Comparison of ENCODE assay signal across 7 cellular contexts in genomic region chr20:2742934-2743559, GRCh38. TPM values are rescaled to one million over a fixed set of nuclear protein-coding genes. Genes with fewer than 3 reads are reported as not detected.
DNase-seq lines count a peak whose midpoint lies in the region; ATAC-seq and TF ChIP-seq lines count a peak whose summit lies in the region.

No MANE protein-coding gene starts in this region.

- DNase-seq in NAMALWA (ENCODE audit: low spot score) (peak; percentile 82), T follicular helper cell (ENCODE audit: low read depth) (peak; percentile 60), hepatocyte (ENCODE audit: low spot score) (peak; percentile 83)
- DNase-seq in activated naive CD8-positive, alpha-beta T cell treated with anti-CD3 and anti-CD28 coated beads, Interleukin-2, amount 10 ng/mL, durations not matched to agents 7 days and 5 days: peak; percentile 74
- peak; percentile 35 to 59 (median 54) for DNase-seq in stimulated activated CD4-positive, alpha-beta T cell treated with anti-CD3 and anti-CD28 coated beads, Interleukin-1b, Interleukin-23, amount 100 ng/mL, for 24 hours (ENCODE audit: low read depth in 4 of 4, low spot score in 1 of 4)

- H3K27ac Mint-ChIP-seq in activated naive CD8-positive, alpha-beta T cell treated with anti-CD3 and anti-CD28 coated beads, Interleukin-2, amount 10 ng/mL, durations not matched to agents 7 days and 5 days: peak overlapping the region; percentile 72

- H3K4me1 ChIP-seq in hepatocyte (ENCODE audit: insufficient read depth): no peaks in the 10 kb centered on the region

- peaks cover 27% of the 10 kb centered on the region for H3K4me1 Mint-ChIP-seq in activated naive CD8-positive, alpha-beta T cell treated with anti-CD3 and anti-CD28 coated beads, Interleukin-2, amount 10 ng/mL, durations not matched to agents 7 days and 5 days

- no peaks in the 10 kb centered on the region for H3K79me2 ChIP-seq in hepatocyte

- no peaks in the 10 kb centered on the region for H3K36me3 ChIP-seq in hepatocyte (replicated peaks; ENCODE audit: insufficient read depth, low read depth)

- H3K9me3 Mint-ChIP-seq in activated naive CD8-positive, alpha-beta T cell treated with anti-CD3 and anti-CD28 coated beads, Interleukin-2, amount 10 ng/mL, durations not matched to agents 7 days and 5 days: no peaks in the 10 kb centered on the region

- ATAC-seq in activated naive CD8-positive, alpha-beta T cell treated with anti-CD3 and anti-CD28 coated beads, Interleukin-2, amount 10 ng/mL, durations not matched to agents 7 days and 5 days (ENCODE audit: low read depth): peak; percentile 59
- ATAC-seq in HG03135 (IDR thresholded peaks at IDR 0.05; ENCODE audit: unreplicated experiment): no peak

- H3K9me3 ChIP-seq in hepatocyte (ENCODE audit: low read depth): no peaks in the 10 kb centered on the region

- WGBS in hepatocyte (ENCODE audit: low lambda C conversion rate, missing lambda C conversion rate): 10% methylated on average over 12 of the region's 12 CpGs

- H3K27me3 Mint-ChIP-seq in activated naive CD8-positive, alpha-beta T cell treated with anti-CD3 and anti-CD28 coated beads, Interleukin-2, amount 10 ng/mL, durations not matched to agents 7 days and 5 days: peaks cover 8% of the 10 kb centered on the region

- POLR2A ChIA-PET in activated naive CD8-positive, alpha-beta T cell treated with anti-CD3 and anti-CD28 coated beads, Interleukin-2, amount 10 ng/mL, durations not matched to agents 7 days and 5 days (lab: Charles Lee): no interaction called here

- no peak overlapping the region for H2AFZ ChIP-seq in hepatocyte

- no peaks in the 10 kb centered on the region for H4K20me1 ChIP-seq in hepatocyte (ENCODE audit: insufficient read depth, poor library complexity, severe bottlenecking)

- peaks cover 11% of the 10 kb centered on the region for H3K27me3 ChIP-seq in hepatocyte

- H3K4me3 ChIP-seq in hepatocyte: no peak overlapping the region

- H3K4me2 ChIP-seq in hepatocyte: no peak overlapping the region

- peak overlapping the region; percentile 23 for H3K4me3 Mint-ChIP-seq in activated naive CD8-positive, alpha-beta T cell treated with anti-CD3 and anti-CD28 coated beads, Interleukin-2, amount 10 ng/mL, durations not matched to agents 7 days and 5 days

- no peak overlapping the region for H3K27ac ChIP-seq in hepatocyte

- H3K36me3 Mint-ChIP-seq in activated naive CD8-positive, alpha-beta T cell treated with anti-CD3 and anti-CD28 coated beads, Interleukin-2, amount 10 ng/mL, durations not matched to agents 7 days and 5 days: no peaks in the 10 kb centered on the region

- TF ChIP-seq CTCF in GM12872 (IDR thresholded peaks at IDR 0.05; ENCODE audit: insufficient read depth, low read depth, low read length) (peak; percentile 94), hepatocyte (IDR thresholded peaks at IDR 0.05; ENCODE audit: poor library complexity) (peak; percentile 81)

- H3K9me2 ChIP-seq in hepatocyte (replicated peaks; ENCODE audit: insufficient read depth): no peaks in the 10 kb centered on the region

RNA-seq across cellular contexts. Expression of gene EBF4, which starts 50.5 kb away (rescaled TPM):
- total RNA-seq in activated naive CD8-positive, alpha-beta T cell treated with anti-CD3 and anti-CD28 coated beads, Interleukin-2, amount 10 ng/mL, durations not matched to agents 7 days and 5 days: 1 to 10 TPM in 1 of 2 experiments, under 1 TPM in 1; 0.99 to 2.4 TPM
- total RNA-seq in hepatocyte: 10.7 and 11.6 TPM in 2 replicates
- 17.9 and 27.1 TPM in 2 replicates for polyA plus RNA-seq in hepatocyte

RNA-seq across cellular contexts. Expression of gene CPXM1, which starts 57.4 kb away (rescaled TPM):
- total RNA-seq in activated naive CD8-positive, alpha-beta T cell treated with anti-CD3 and anti-CD28 coated beads, Interleukin-2, amount 10 ng/mL, durations not matched to agents 7 days and 5 days: under 1 TPM; 0.25 to 0.31 TPM
- total RNA-seq in hepatocyte: 47.9 and 57.8 TPM in 2 replicates
- 66.3 and 82.5 TPM in 2 replicates for polyA plus RNA-seq in hepatocyte

Comparison
In these comparisons a context has a peak if more than half of its experiments do, and no peak if none do; other contexts are left out.
1. RNA of gene CPXM1, which starts 57.4 kb away (total RNA-seq): 47.9 to 57.8 TPM in hepatocyte; 0.25 to 0.31 TPM in activated naive CD8-positive, alpha-beta T cell treated with anti-CD3 and anti-CD28 coated beads, Interleukin-2, amount 10 ng/mL, durations not matched to agents 7 days and 5 days; every median in the first group is over 10 times any median in the second.
2. Peak in every context shown above with its lines, with median percentiles within 50 percentile points of each other: DNase-seq.